ENCODE assay signal across 8 cellular contexts in genomic region chr19:27793128-27793643, GRCh38.
DNase-seq lines count a peak whose midpoint lies in the region; ATAC-seq and TF ChIP-seq lines count a peak whose summit lies in the region.

No MANE protein-coding gene starts in this region.

- H3K9me3 ChIP-seq in HUES48 (ENCODE audit: control insufficient read depth, insufficient read depth, low read length) (no peaks in the 10 kb centered on the region; the same call in 1 of the 2 replicates), NT2/D1 (ENCODE audit: insufficient read depth, low read length) (0 out of 2 replicates have a peak, but pooled peaks cover 5% of the 10 kb centered on the region), neuron (ENCODE audit: low read length) (no peaks in the 10 kb centered on the region), tibial nerve (no peaks in the 10 kb centered on the region)

- ATAC-seq in GM21526 (IDR thresholded peaks at IDR 0.05; ENCODE audit: low FRiP score, unreplicated experiment) = peak; percentile 58

- peak overlapping the region; percentile 71 for H2AFZ ChIP-seq in neuron (ENCODE audit: low read depth, low read length)

- WGBS in tibial nerve, 2 donors = 2 to 5% methylated on average over 20 of the region's 20 CpGs

- no peak for TF ChIP-seq EP300 in tibial nerve (IDR thresholded peaks at IDR 0.05)

- peak overlapping the region; percentile 86 for H3K27ac ChIP-seq in HUES48 (ENCODE audit: low read depth, low read length)
- peak overlapping the region; percentile 72 to 92 (median 87) for H3K27ac ChIP-seq in tibial nerve

- H3K4me3 ChIP-seq in HUES48 (ENCODE audit: low read depth, low read length) = peak overlapping the region; percentile 98
- peak overlapping the region; percentile 93 for H3K4me3 ChIP-seq in NT2/D1 (ENCODE audit: insufficient read length, low read depth)
- H3K4me3 ChIP-seq in fibroblast of the aortic adventitia (ENCODE audit: low read depth, low read length) = peak overlapping the region; percentile 99
- peak overlapping the region; percentile 83 for H3K4me3 ChIP-seq in neuron (ENCODE audit: low read length)
- peak overlapping the region; percentile 47 to 79 (median 64) for H3K4me3 ChIP-seq in tibial nerve

- DNase-seq in DMS53 (lab: John Stamatoyannopoulos, UW) (peak; percentile 85), NT2/D1 (ENCODE audit: low read depth, low spot score) (peak; percentile 86), fibroblast of the aortic adventitia (ENCODE audit: low read depth) (peak; percentile 58), tibial nerve (ENCODE audit: low spot score in 2 of 2) (peak; percentile 30 to 63)
- peak; percentile 83 to 84 for DNase-seq in activated T-cell treated with anti-CD3 and anti-CD28 coated beads, Interleukin-2, amount 50 U/mL, for 48 hours

- no peaks in the 10 kb centered on the region for H3K27me3 ChIP-seq in HUES48 (ENCODE audit: control insufficient read depth, insufficient read depth, low read length)
- no peaks in the 10 kb centered on the region for H3K27me3 ChIP-seq in NT2/D1 (ENCODE audit: insufficient read depth, insufficient read length)
- H3K27me3 ChIP-seq in neuron (ENCODE audit: insufficient read depth, low read length) = no peaks in the 10 kb centered on the region
- H3K27me3 ChIP-seq in tibial nerve = no peaks in the 10 kb centered on the region

- H3K4me1 ChIP-seq in HUES48 (ENCODE audit: control insufficient read depth, insufficient read depth, low read length) (0 out of 2 replicates have a peak, but pooled peaks cover 3% of the 10 kb centered on the region), NT2/D1 (ENCODE audit: insufficient read depth, insufficient read length) (peaks cover 2% of the 10 kb centered on the region), neuron (ENCODE audit: insufficient read depth, low read length) (peaks cover 14% of the 10 kb centered on the region), tibial nerve (peaks cover 0 to 39% (median 14%) of the 10 kb centered on the region in 4 donors)

- H3K9ac ChIP-seq in HUES48 (ENCODE audit: low read depth, low read length) (peak overlapping the region; percentile 85), NT2/D1 (ENCODE audit: insufficient read length, low read depth) (peak overlapping the region; percentile 98)

- TF ChIP-seq CTCF in fibroblast of the aortic adventitia (IDR thresholded peaks at IDR 0.05; ENCODE audit: insufficient read depth, low read length) = no peak
- TF ChIP-seq CTCF in tibial nerve (IDR thresholded peaks at IDR 0.05) = no peak

- TF ChIP-seq POLR2A in tibial nerve (IDR thresholded peaks at IDR 0.05) = no peak

- H3K36me3 ChIP-seq in HUES48 (ENCODE audit: control insufficient read depth, insufficient read depth, low read length) = 0 out of 2 replicates have a peak, but pooled peaks cover 5% of the 10 kb centered on the region
- peaks cover 35% of the 10 kb centered on the region for H3K36me3 ChIP-seq in NT2/D1 (ENCODE audit: insufficient read depth, insufficient read length, low read length)
- H3K36me3 ChIP-seq in neuron (ENCODE audit: insufficient read depth, low read length) = no peaks in the 10 kb centered on the region
- H3K36me3 ChIP-seq in tibial nerve = peaks cover 0 to 7% (median 0%) of the 10 kb centered on the region in 3 donors

Comparison
In these comparisons a context has a peak if more than half of its experiments do, and no peak if none do; other contexts are left out.
1. Peak in every context shown above with its lines: DNase-seq, ATAC-seq, H3K4me3 ChIP-seq and H3K27ac ChIP-seq.